ENCODE assay signal across 8 cellular contexts in the genomic region with DNA sequence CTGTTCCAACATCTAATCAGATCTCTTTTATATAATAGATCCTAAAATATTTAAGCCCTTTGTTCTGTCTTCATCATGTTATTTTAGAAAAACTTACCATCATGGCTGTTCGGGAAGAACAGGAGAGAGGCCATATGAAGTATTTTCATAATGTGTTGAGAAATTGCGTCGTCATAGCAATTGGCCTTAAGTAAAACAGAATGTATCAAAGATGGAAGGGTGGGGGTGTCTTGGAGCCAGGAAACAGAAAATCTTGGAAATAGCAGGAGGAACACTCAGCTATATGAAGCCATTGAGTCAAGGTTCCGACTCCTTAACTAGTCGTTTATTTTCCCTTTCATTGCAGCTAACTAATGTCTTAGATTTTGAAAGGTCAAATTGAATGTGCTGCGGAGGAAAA. TPM values are rescaled to one million over a fixed set of nuclear protein-coding genes. Genes with fewer than 3 reads are reported as not detected.
DNase-seq lines count a peak whose midpoint lies in the region; ATAC-seq and TF ChIP-seq lines count a peak whose summit lies in the region.

No MANE protein-coding gene starts in this region.

- no CpG with 5 or more reads among the region's 6 CpGs for WGBS in H9 (ENCODE audit: extremely low coverage, insufficient read length, low lambda C conversion rate)
- WGBS in right cardiac atrium = 10% methylated on average over 6 of the region's 6 CpGs

- H3T11ph ChIP-seq in H9 (ENCODE audit: low read length) = no peak overlapping the region

- peaks cover 5% of the 10 kb centered on the region for H3K23me2 ChIP-seq in H9 (ENCODE audit: insufficient read length, low read depth, low read length, poor library complexity, severe bottlenecking)

- H4K91ac ChIP-seq in H9 (ENCODE audit: insufficient read length, low read depth, low read length) = no peak overlapping the region

- no peak for DNase-seq in H9
- DNase-seq in SK-N-MC (ENCODE audit: low read depth, low spot score) = no peak
- no peak for DNase-seq in right cardiac atrium
- DNase-seq in activated CD4-positive, alpha-beta T cell treated with anti-CD3 and anti-CD28 coated beads, Interleukin-2, amount 50 U/mL, for 4 hours = no peak
- no peak for DNase-seq in stimulated activated naive B cell treated with anti-CD40 and anti-IgM and Interleukin-4, amounts not matched to agents 10 μg/mL and 1 μg/mL and 100 μg/mL, for 72 hours

- H3K9me3 Mint-ChIP-seq in H9 = no peaks in the 10 kb centered on the region; a peak in 1 of 5 replicates
- no peaks in the 10 kb centered on the region for H3K9me3 Mint-ChIP-seq in activated T-helper 17 cell treated with anti-CD3 and anti-CD28 coated beads, Interleukin-2, amount 50 U/mL, for 72 hours
- no peaks in the 10 kb centered on the region for H3K9me3 Mint-ChIP-seq in stimulated activated naive B cell treated with anti-CD40 and anti-IgM and Interleukin-4, amounts not matched to agents 10 μg/mL and 1 μg/mL and 100 μg/mL, for 72 hours

- H3K18ac ChIP-seq in H9 (ENCODE audit: insufficient read length, low read depth, low read length) = no peak overlapping the region

- no peak overlapping the region for H3K27ac Mint-ChIP-seq in H9
- no peak overlapping the region for H3K27ac Mint-ChIP-seq in activated T-helper 17 cell treated with anti-CD3 and anti-CD28 coated beads, Interleukin-2, amount 50 U/mL, for 72 hours
- no peak overlapping the region for H3K27ac Mint-ChIP-seq in stimulated activated naive B cell treated with anti-CD40 and anti-IgM and Interleukin-4, amounts not matched to agents 10 μg/mL and 1 μg/mL and 100 μg/mL, for 72 hours

- intact Hi-C loops in right cardiac atrium (cut with DNase I) = no loop called here

- no peaks in the 10 kb centered on the region for H3K79me1 ChIP-seq in H9 (ENCODE audit: insufficient read depth, low read depth, low read length, poor library complexity, severe bottlenecking)

- peaks cover 3% of the 10 kb centered on the region; the same call in 1 of the 2 replicates for H3K27me3 Mint-ChIP-seq in H9 (ENCODE audit: low read depth)
- H3K27me3 Mint-ChIP-seq in activated T-helper 17 cell treated with anti-CD3 and anti-CD28 coated beads, Interleukin-2, amount 50 U/mL, for 72 hours = no peaks in the 10 kb centered on the region
- H3K27me3 Mint-ChIP-seq in stimulated activated naive B cell treated with anti-CD40 and anti-IgM and Interleukin-4, amounts not matched to agents 10 μg/mL and 1 μg/mL and 100 μg/mL, for 72 hours = no peaks in the 10 kb centered on the region

- no peak overlapping the region for H3K9ac ChIP-seq in H9 (ENCODE audit: extremely low read depth, insufficient read length, low read length)
- peak overlapping the region; percentile 87 for H3K9ac ChIP-seq in SK-N-MC (ENCODE audit: insufficient read length)
- peak overlapping the region; percentile 80 to 82 for H3K9ac ChIP-seq in stomach smooth muscle (ENCODE audit: low read length in 2 of 2)

- H4K20me1 ChIP-seq in H9 (ENCODE audit: control insufficient read depth, insufficient read depth, insufficient read length) = no peaks in the 10 kb centered on the region

- H3K27me3 ChIP-seq in H9 (ENCODE audit: insufficient read depth, low read length) (no peaks in the 10 kb centered on the region), right cardiac atrium (ENCODE audit: control insufficient read depth, insufficient read depth) (no peaks in the 10 kb centered on the region), stomach smooth muscle (ENCODE audit: control insufficient read depth in 1 of 2, insufficient read depth in 2 of 2, low read length in 2 of 2) (no peaks in the 10 kb centered on the region)

- H3K9me3 ChIP-seq in H9 (ENCODE audit: control insufficient read depth, low read depth, low read length) = no peaks in the 10 kb centered on the region
- no peaks in the 10 kb centered on the region for H3K9me3 ChIP-seq in SK-N-MC (ENCODE audit: low read depth, low read length)
- no peaks in the 10 kb centered on the region for H3K9me3 ChIP-seq in right cardiac atrium (ENCODE audit: control insufficient read depth, low read length)
- no peaks in the 10 kb centered on the region for H3K9me3 ChIP-seq in stomach smooth muscle (ENCODE audit: control insufficient read depth in 2 of 2, low read length in 2 of 2)

- peak overlapping the region; percentile 96 for H3K4me3 ChIP-seq in SK-N-MC
- H3K4me3 ChIP-seq in right cardiac atrium (ENCODE audit: low read length) = peak overlapping the region; percentile 88
- H3K4me3 ChIP-seq in stomach smooth muscle (ENCODE audit: low read length in 2 of 2) = peak overlapping the region; percentile 79 to 85

- no peak overlapping the region for H3K14ac ChIP-seq in H9 (ENCODE audit: insufficient read depth, low read length)

- TF ChIP-seq CTCF in H9 (conservative IDR thresholded peaks at IDR 0.05) = no peak

- H3K4me1 Mint-ChIP-seq in H9 = peaks cover 16 to 30% of the 10 kb centered on the region in 2 experiments
- peaks cover 29% of the 10 kb centered on the region for H3K4me1 Mint-ChIP-seq in activated T-helper 17 cell treated with anti-CD3 and anti-CD28 coated beads, Interleukin-2, amount 50 U/mL, for 72 hours
- peaks cover 17 to 33% of the 10 kb centered on the region in 2 donors for H3K4me1 Mint-ChIP-seq in stimulated activated naive B cell treated with anti-CD40 and anti-IgM and Interleukin-4, amounts not matched to agents 10 μg/mL and 1 μg/mL and 100 μg/mL, for 72 hours

- peak overlapping the region; percentile 90 for H3K4me2 ChIP-seq in H9 (ENCODE audit: insufficient read depth, insufficient read length, low read length)

- no peak overlapping the region for H2BK12ac ChIP-seq in H9 (ENCODE audit: insufficient read length, low read depth, low read length)

- H3K23ac ChIP-seq in H9 (ENCODE audit: insufficient read length, low read depth, low read length) = no peak overlapping the region

- H3K4me1 ChIP-seq in H9 (ENCODE audit: insufficient read depth, low read length) (peaks cover 9% of the 10 kb centered on the region), right cardiac atrium (ENCODE audit: control insufficient read depth, insufficient read depth, low read length) (peaks cover 12% of the 10 kb centered on the region), stomach smooth muscle (ENCODE audit: control insufficient read depth, insufficient read depth, low read length) (peaks cover 50% of the 10 kb centered on the region)

- H3K4ac ChIP-seq in H9 (ENCODE audit: low read depth, low read length) = no peak overlapping the region

- no peak overlapping the region for H2BK20ac ChIP-seq in H9 (ENCODE audit: low read depth, low read length, poor library complexity, severe bottlenecking)

- no peak overlapping the region for H3K56ac ChIP-seq in H9 (ENCODE audit: insufficient read length, low read depth, low read length)

- H4K5ac ChIP-seq in H9 (ENCODE audit: insufficient read length, low read depth, low read length) = no peak overlapping the region

- H2BK5ac ChIP-seq in H9 (ENCODE audit: insufficient read length, low read length) = no peak overlapping the region

- no peak overlapping the region for H2AFZ ChIP-seq in H9 (ENCODE audit: low read length)

- no peak overlapping the region for H2AK5ac ChIP-seq in H9 (ENCODE audit: insufficient read length, low read length)

- peaks cover 1% of the 10 kb centered on the region; the same call in 1 of the 2 replicates for H3K79me2 ChIP-seq in H9 (ENCODE audit: insufficient read depth, low read length)

- ATAC-seq in right cardiac atrium (no peak), GM21717 (IDR thresholded peaks at IDR 0.05; ENCODE audit: unreplicated experiment) (no peak)
- no peak for ATAC-seq in activated T-helper 17 cell treated with anti-CD3 and anti-CD28 coated beads, Interleukin-2, amount 50 U/mL, for 72 hours (replicated peaks)
- no peak for ATAC-seq in stimulated activated naive B cell treated with anti-CD40 and anti-IgM and Interleukin-4, amounts not matched to agents 10 μg/mL and 1 μg/mL and 100 μg/mL, for 72 hours (replicated peaks)

- H3K4me3 Mint-ChIP-seq in H9 = no peak overlapping the region
- no peak overlapping the region for H3K4me3 Mint-ChIP-seq in activated T-helper 17 cell treated with anti-CD3 and anti-CD28 coated beads, Interleukin-2, amount 50 U/mL, for 72 hours
- H3K4me3 Mint-ChIP-seq in stimulated activated naive B cell treated with anti-CD40 and anti-IgM and Interleukin-4, amounts not matched to agents 10 μg/mL and 1 μg/mL and 100 μg/mL, for 72 hours = no peak overlapping the region

- H2BK120ac ChIP-seq in H9 (ENCODE audit: low read depth, low read length, poor library complexity, severe bottlenecking) = no peak overlapping the region

- no peak overlapping the region for H3K27ac ChIP-seq in H9 (ENCODE audit: insufficient read length, low read depth, low read length)
- peak overlapping the region; percentile 89 for H3K27ac ChIP-seq in SK-N-MC
- peak overlapping the region; percentile 6 for H3K27ac ChIP-seq in right cardiac atrium (ENCODE audit: low read length)
- H3K27ac ChIP-seq in stomach smooth muscle (ENCODE audit: low read length) = peak overlapping the region; percentile 89

- H3K36me3 ChIP-seq in SK-N-MC (ENCODE audit: insufficient read depth, low read length) = no peaks in the 10 kb centered on the region
- H3K36me3 ChIP-seq in stomach smooth muscle (ENCODE audit: control insufficient read depth in 2 of 2, insufficient read depth in 2 of 2, low read length in 2 of 2) = peaks cover 0 to 2% of the 10 kb centered on the region in 2 donors

- peaks cover 0 to 4% (median 0%) of the 10 kb centered on the region in 3 experiments; a peak in 1 of 7 replicates for H3K36me3 Mint-ChIP-seq in H9 (ENCODE audit: insufficient read depth in 1 of 3, low read depth in 3 of 3)
- H3K36me3 Mint-ChIP-seq in activated T-helper 17 cell treated with anti-CD3 and anti-CD28 coated beads, Interleukin-2, amount 50 U/mL, for 72 hours (ENCODE audit: low read depth) = peaks cover 11% of the 10 kb centered on the region
- no peaks in the 10 kb centered on the region for H3K36me3 Mint-ChIP-seq in stimulated activated naive B cell treated with anti-CD40 and anti-IgM and Interleukin-4, amounts not matched to agents 10 μg/mL and 1 μg/mL and 100 μg/mL, for 72 hours

- H2BK15ac ChIP-seq in H9 (ENCODE audit: low read depth, low read length) = no peak overlapping the region

- no peak overlapping the region for H4K8ac ChIP-seq in H9 (replicated peaks; ENCODE audit: insufficient read length, low read depth, low read length)

RNA-seq across cellular contexts. Expression of a gene that starts 1.3 kb away (rescaled TPM):
- 210 and 213 TPM in 2 replicates for total RNA-seq in H9 (2021)
- 100 to 1,000 TPM; 269 to 312 (median 282) TPM for total RNA-seq in right cardiac atrium
- polyA plus RNA-seq in right cardiac atrium = 154 TPM
- total RNA-seq in activated T-helper 17 cell treated with anti-CD3 and anti-CD28 coated beads, Interleukin-2, amount 50 U/mL, for 72 hours = 100 to 1,000 TPM; 294 to 337 TPM

RNA-seq across cellular contexts. Expression of a gene that starts 49.2 kb away (rescaled TPM):
- 17.9 and 19.0 TPM in 2 replicates for total RNA-seq in H9 (2021)
- total RNA-seq in right cardiac atrium = 10 to 100 TPM; 15.7 to 19.3 (median 17.9) TPM
- polyA plus RNA-seq in right cardiac atrium = 10.6 TPM
- 10 to 100 TPM; 53.6 TPM for total RNA-seq in activated T-helper 17 cell treated with anti-CD3 and anti-CD28 coated beads, Interleukin-2, amount 50 U/mL, for 72 hours
